24 cellular contexts compared by ENCODE assay signal in the genomic region with DNA sequence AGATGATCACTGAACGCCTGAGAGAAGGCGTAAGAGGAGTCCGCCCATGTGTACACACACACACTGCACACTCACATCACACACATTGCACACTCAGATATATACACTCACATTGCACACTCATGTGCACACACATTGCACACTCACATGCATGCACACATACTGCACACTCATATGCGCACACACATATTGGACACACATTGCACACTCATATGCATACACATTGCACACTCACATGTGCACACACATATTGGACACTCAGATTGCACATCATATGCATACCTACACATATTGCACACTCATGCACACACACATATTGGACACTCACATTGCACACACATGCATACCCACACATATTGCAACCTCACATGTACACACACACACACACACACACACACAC.
A peak's percentile ranks its signal among the peaks of the same experiment; 100 is the strongest.
DNase-seq lines count a peak whose midpoint lies in the region; ATAC-seq, FAIRE-seq and TF ChIP-seq lines count a peak whose summit lies in the region.
"Had no signal": no experiment of that assay in that cellular context is flagged by ENCODE, and none has a peak within 500 bp of the region (broad histone marks: within the 10 kb centered on the region; RNA-seq: fewer than 3 reads in every experiment).

No MANE protein-coding gene starts in this region.

- H3K27me3 ChIP-seq in RWPE2 (ENCODE audit: insufficient read depth, poor library complexity, severe bottlenecking) (no peaks in the 10 kb centered on the region), upper lobe of right lung (peaks cover 3% of the 10 kb centered on the region), SK-N-SH (ENCODE audit: insufficient read depth) (peaks cover 75% of the 10 kb centered on the region), SJCRH30 (no peaks in the 10 kb centered on the region)

- H4K20me1 ChIP-seq in SK-N-SH (ENCODE audit: insufficient read depth), result no peaks in the 10 kb centered on the region

- no peaks in the 10 kb centered on the region for H3F3A ChIP-seq in SK-N-SH (replicated peaks; ENCODE audit: insufficient read depth)

- peak overlapping the region; percentile 26 for H3K4me3 Mint-ChIP-seq in neural crest cell
- H3K4me3 Mint-ChIP-seq: CD4-positive, alpha-beta memory T cell had no signal

- H3K9me3 ChIP-seq in RWPE2 (ENCODE audit: severe bottlenecking) (no peaks in the 10 kb centered on the region), upper lobe of right lung (no peaks in the 10 kb centered on the region), SK-N-SH (no peaks in the 10 kb centered on the region), SJCRH30 (replicated peaks) (no peaks in the 10 kb centered on the region)

- no peaks in the 10 kb centered on the region for H3K79me2 ChIP-seq in SK-N-SH (ENCODE audit: insufficient read depth)

- ATAC-seq in RWPE2 (ENCODE audit: low read depth) (no peak), upper lobe of right lung (peak; percentile 17)

- H3K4me2 ChIP-seq in SK-N-SH, result no peak overlapping the region
- H3K4me2 ChIP-seq: PC-9 had no signal

- WGBS in SK-N-SH (ENCODE audit: low lambda C conversion rate), result 88% methylated on average over 4 of the region's 4 CpGs

- H3K27ac ChIP-seq in RWPE2 (ENCODE audit: poor library complexity, severe bottlenecking) (peak overlapping the region; percentile 96), upper lobe of right lung (no peak overlapping the region), SK-N-SH (ENCODE audit: low read depth in 2 of 2, low read length in 1 of 2) (no peak overlapping the region), SJCRH30 (no peak overlapping the region)
- H3K27ac ChIP-seq: PC-9 had no signal

- no peak for TF ChIP-seq EP300 in SK-N-SH (IDR thresholded peaks at IDR 0.05; ENCODE audit: borderline replicate concordance in 1 of 2, low read depth in 1 of 2, low read length in 1 of 2)

- H3K27me3 Mint-ChIP-seq in neural crest cell (ENCODE audit: low read depth), result peaks cover 3% of the 10 kb centered on the region

- no peak overlapping the region for H3K27ac Mint-ChIP-seq in neural crest cell (ENCODE audit: unreplicated experiment)
- H3K27ac Mint-ChIP-seq: CD4-positive, alpha-beta memory T cell had no signal

- H3K36me3 ChIP-seq in RWPE2 (ENCODE audit: low read depth) (no peaks in the 10 kb centered on the region), upper lobe of right lung (no peaks in the 10 kb centered on the region), SK-N-SH (replicated peaks in 1 of 2; ENCODE audit: control insufficient read depth in 1 of 2, insufficient read depth in 2 of 2, low read length in 1 of 2) (no peaks in the 10 kb centered on the region), SJCRH30 (no peaks in the 10 kb centered on the region)

- no peak overlapping the region for H3K9ac ChIP-seq in SK-N-SH

- H3K36me3 Mint-ChIP-seq in neural crest cell (ENCODE audit: low read depth), result no peaks in the 10 kb centered on the region
- H3K36me3 Mint-ChIP-seq: CD4-positive, alpha-beta memory T cell had no signal

- no peak overlapping the region for H2AFZ ChIP-seq in SK-N-SH (ENCODE audit: low read depth)
- H2AFZ ChIP-seq: PC-9 had no signal

- DNase-seq in HTR-8/SVneo (ENCODE audit: insufficient read length, low spot score) (no peak), RWPE2 (ENCODE audit: low spot score) (no peak), neural crest cell (ENCODE audit: low read depth, low spot score) (no peak), upper lobe of right lung (no peak), NCI-H187 treated with DMSO at 0.1 percent for 48 hours (lab: John Stamatoyannopoulos, UW) (no peak), SK-N-SH (no peak), SJCRH30 (no peak)
- DNase-seq: C1 segment of cervical spinal cord; CD4-positive, alpha-beta memory T cell; COR-L47; DMS53; GOT3; HCEC 1CT; KBM-7; MV-4-11; NCI-H1105; NCI-H146; NCI-H2029; NCI-H446; NCI-H526; NCI-H82; NK-92 treated with Interleukin-12 subunit alpha and Interleukin-12 subunit beta, amount 100 ng/mL, for 24 hours; PC-9; SHP77 had no signal

- POLR2A ChIA-PET in SK-N-SH (lab: Yijun Ruan, JAX), result no interaction called here

- H3K9me2 ChIP-seq in SK-N-SH, result no peaks in the 10 kb centered on the region

- TF ChIP-seq RAD21 in SK-N-SH (IDR thresholded peaks at IDR 0.05; ENCODE audit: low read length), result no peak

- FAIRE-seq in HTR-8/SVneo (lab: Jason Lieb, UNC), result peak; percentile 77

- no peak overlapping the region for H3K4me3 ChIP-seq in RWPE2 (ENCODE audit: severe bottlenecking)
- H3K4me3 ChIP-seq in upper lobe of right lung, result no peak overlapping the region
- no peak overlapping the region for H3K4me3 ChIP-seq in SK-N-SH (ENCODE audit: low read depth in 2 of 2, low read length in 1 of 2)
- no peak overlapping the region for H3K4me3 ChIP-seq in SJCRH30
- H3K4me3 ChIP-seq: PC-9 had no signal

- CTCF ChIA-PET in SK-N-SH (lab: Yijun Ruan, JAX), result no interaction called here

- H3K9me3 Mint-ChIP-seq in neural crest cell, result no peaks in the 10 kb centered on the region
- H3K9me3 Mint-ChIP-seq: CD4-positive, alpha-beta memory T cell had no signal

- peaks cover 31% of the 10 kb centered on the region for H3K4me1 ChIP-seq in RWPE2 (ENCODE audit: insufficient read depth, poor library complexity, severe bottlenecking)
- H3K4me1 ChIP-seq in upper lobe of right lung, result no peaks in the 10 kb centered on the region
- no peaks in the 10 kb centered on the region for H3K4me1 ChIP-seq in SK-N-SH (ENCODE audit: control insufficient read depth in 1 of 2, insufficient read depth in 2 of 2, low read depth in 1 of 2, low read length in 1 of 2)
- H3K4me1 ChIP-seq in SJCRH30, result no peaks in the 10 kb centered on the region

- no peak for TF ChIP-seq CTCF in RWPE2 (IDR thresholded peaks at IDR 0.05; ENCODE audit: poor library complexity, severe bottlenecking)
- TF ChIP-seq CTCF in neural crest cell (conservative IDR thresholded peaks at IDR 0.05), result no peak
- no peak for TF ChIP-seq CTCF in upper lobe of right lung (IDR thresholded peaks at IDR 0.05)
- no peak for TF ChIP-seq CTCF in SK-N-SH (IDR thresholded peaks at IDR 0.05)

- intact Hi-C loops in upper lobe of right lung (cut with DNase I), result no loop called here

- H3K4me1 Mint-ChIP-seq in neural crest cell, result peaks cover 13% of the 10 kb centered on the region
- H3K4me1 Mint-ChIP-seq: CD4-positive, alpha-beta memory T cell had no signal

TF ChIP-seq in SK-N-SH, 30 proteins besides CTCF, POLR2A, EP300 and RAD21 (continues in another document):
- TF ChIP-seq, protein P1, sequence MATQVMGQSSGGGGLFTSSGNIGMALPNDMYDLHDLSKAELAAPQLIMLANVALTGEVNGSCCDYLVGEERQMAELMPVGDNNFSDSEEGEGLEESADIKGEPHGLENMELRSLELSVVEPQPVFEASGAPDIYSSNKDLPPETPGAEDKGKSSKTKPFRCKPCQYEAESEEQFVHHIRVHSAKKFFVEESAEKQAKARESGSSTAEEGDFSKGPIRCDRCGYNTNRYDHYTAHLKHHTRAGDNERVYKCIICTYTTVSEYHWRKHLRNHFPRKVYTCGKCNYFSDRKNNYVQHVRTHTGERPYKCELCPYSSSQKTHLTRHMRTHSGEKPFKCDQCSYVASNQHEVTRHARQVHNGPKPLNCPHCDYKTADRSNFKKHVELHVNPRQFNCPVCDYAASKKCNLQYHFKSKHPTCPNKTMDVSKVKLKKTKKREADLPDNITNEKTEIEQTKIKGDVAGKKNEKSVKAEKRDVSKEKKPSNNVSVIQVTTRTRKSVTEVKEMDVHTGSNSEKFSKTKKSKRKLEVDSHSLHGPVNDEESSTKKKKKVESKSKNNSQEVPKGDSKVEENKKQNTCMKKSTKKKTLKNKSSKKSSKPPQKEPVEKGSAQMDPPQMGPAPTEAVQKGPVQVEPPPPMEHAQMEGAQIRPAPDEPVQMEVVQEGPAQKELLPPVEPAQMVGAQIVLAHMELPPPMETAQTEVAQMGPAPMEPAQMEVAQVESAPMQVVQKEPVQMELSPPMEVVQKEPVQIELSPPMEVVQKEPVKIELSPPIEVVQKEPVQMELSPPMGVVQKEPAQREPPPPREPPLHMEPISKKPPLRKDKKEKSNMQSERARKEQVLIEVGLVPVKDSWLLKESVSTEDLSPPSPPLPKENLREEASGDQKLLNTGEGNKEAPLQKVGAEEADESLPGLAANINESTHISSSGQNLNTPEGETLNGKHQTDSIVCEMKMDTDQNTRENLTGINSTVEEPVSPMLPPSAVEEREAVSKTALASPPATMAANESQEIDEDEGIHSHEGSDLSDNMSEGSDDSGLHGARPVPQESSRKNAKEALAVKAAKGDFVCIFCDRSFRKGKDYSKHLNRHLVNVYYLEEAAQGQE (IDR thresholded peaks at IDR 0.05; ENCODE audit: low read depth, low read length), result no peak
- TF ChIP-seq RFX5 (IDR thresholded peaks at IDR 0.05; ENCODE audit: low read length), result no peak
- no peak for TF ChIP-seq NRF1 (IDR thresholded peaks at IDR 0.05; ENCODE audit: low read depth, low read length)
- TF ChIP-seq FOXJ3 (CRISPR knock-in tag; IDR thresholded peaks at IDR 0.05), result no peak
- TF ChIP-seq RXRA (IDR thresholded peaks at IDR 0.05; ENCODE audit: borderline replicate concordance, low read depth), result no peak
- no peak for TF ChIP-seq MXI1 (IDR thresholded peaks at IDR 0.05; ENCODE audit: low read depth, low read length)
- TF ChIP-seq TEAD4 (IDR thresholded peaks at IDR 0.05; ENCODE audit: borderline replicate concordance, insufficient read depth), result no peak
- no peak for TF ChIP-seq SMC3 (IDR thresholded peaks at IDR 0.05; ENCODE audit: low read depth, low read length)
- TF ChIP-seq FOSL2 (IDR thresholded peaks at IDR 0.05; ENCODE audit: borderline replicate concordance, low read depth), result no peak
- TF ChIP-seq NFIC (IDR thresholded peaks at IDR 0.05; ENCODE audit: borderline replicate concordance), result no peak
- no peak for TF ChIP-seq ELF1 (IDR thresholded peaks at IDR 0.05)
- TF ChIP-seq, protein P2, sequence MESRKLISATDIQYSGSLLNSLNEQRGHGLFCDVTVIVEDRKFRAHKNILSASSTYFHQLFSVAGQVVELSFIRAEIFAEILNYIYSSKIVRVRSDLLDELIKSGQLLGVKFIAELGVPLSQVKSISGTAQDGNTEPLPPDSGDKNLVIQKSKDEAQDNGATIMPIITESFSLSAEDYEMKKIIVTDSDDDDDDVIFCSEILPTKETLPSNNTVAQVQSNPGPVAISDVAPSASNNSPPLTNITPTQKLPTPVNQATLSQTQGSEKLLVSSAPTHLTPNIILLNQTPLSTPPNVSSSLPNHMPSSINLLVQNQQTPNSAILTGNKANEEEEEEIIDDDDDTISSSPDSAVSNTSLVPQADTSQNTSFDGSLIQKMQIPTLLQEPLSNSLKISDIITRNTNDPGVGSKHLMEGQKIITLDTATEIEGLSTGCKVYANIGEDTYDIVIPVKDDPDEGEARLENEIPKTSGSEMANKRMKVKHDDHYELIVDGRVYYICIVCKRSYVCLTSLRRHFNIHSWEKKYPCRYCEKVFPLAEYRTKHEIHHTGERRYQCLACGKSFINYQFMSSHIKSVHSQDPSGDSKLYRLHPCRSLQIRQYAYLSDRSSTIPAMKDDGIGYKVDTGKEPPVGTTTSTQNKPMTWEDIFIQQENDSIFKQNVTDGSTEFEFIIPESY (IDR thresholded peaks at IDR 0.05; ENCODE audit: borderline replicate concordance, low read depth), result no peak
- TF ChIP-seq JUND (IDR thresholded peaks at IDR 0.05), result no peak
